Comparison of ENCODE assay signal across 33 cellular contexts in the genomic region with DNA sequence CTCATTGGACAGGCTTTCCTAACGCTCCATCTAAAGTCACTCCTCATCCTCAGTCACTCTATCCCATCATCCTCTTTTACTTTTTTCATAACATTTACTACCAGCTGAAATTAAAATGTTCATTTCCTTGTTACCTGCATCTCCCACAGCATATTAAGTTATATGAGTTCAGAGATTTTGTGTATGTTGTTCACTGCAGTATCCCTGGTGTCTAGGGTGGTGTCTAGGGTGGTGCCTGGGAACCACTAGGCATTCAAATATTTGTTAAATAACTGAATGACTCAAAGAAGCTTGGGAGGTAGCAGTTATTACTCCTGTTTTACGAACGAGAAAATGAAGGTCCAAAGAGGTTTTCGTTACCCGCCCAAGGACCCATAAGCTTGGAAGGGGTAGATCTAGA. TPM values are rescaled to one million over a fixed set of nuclear protein-coding genes. Genes with fewer than 3 reads are reported as not detected.
"Had no signal": no experiment of that assay in that cellular context is flagged by ENCODE, and none has a peak within 500 bp of the region (broad histone marks: within the 10 kb centered on the region; RNA-seq: fewer than 3 reads in every experiment).

No MANE protein-coding gene starts in this region.

- ATAC-seq: effector memory CD8-positive, alpha-beta T cell; esophagus mucosa; gastrocnemius medialis; heart right ventricle; left ventricle myocardium superior had no signal

- H3K27ac Mint-ChIP-seq: dendritic cell treated with granulocyte-macrophage colony-stimulating factor and Interleukin-4, amounts not matched to agents 40 ng/mL and 50 ng/mL, for 4 days; effector memory CD8-positive, alpha-beta T cell; endodermal cell; mesothelial cell of epicardium had no signal

- H3K27me3 Mint-ChIP-seq: dendritic cell treated with granulocyte-macrophage colony-stimulating factor and Interleukin-4, amounts not matched to agents 40 ng/mL and 50 ng/mL, for 4 days; effector memory CD8-positive, alpha-beta T cell had no signal

- DNase-seq: colonic mucosa; cortex of kidney; effector CD8-positive, alpha-beta T cell; effector memory CD8-positive, alpha-beta T cell; endodermal cell; erythroblast; esophagus squamous epithelium; foreskin fibroblast; foreskin melanocyte; gastrocnemius medialis; glutamatergic neuron; head of caudate nucleus; heart right ventricle; hippocampal formation; kidney; kidney glomerular epithelial cell; left lung; left ventricle myocardium superior; lower lobe of right lung; mesenchymal stem cell had no signal

- H3K36me3 ChIP-seq: colonic mucosa, esophagus squamous epithelium, gastrocnemius medialis, heart right ventricle, left lung, lower lobe of right lung had no signal

- H3K27me3 ChIP-seq: colonic mucosa, esophagus squamous epithelium, gastrocnemius medialis, heart right ventricle, left lung had no signal

- H3K4me3 ChIP-seq: colonic mucosa, esophagus squamous epithelium, gastrocnemius medialis, heart right ventricle, left lung, lower lobe of right lung had no signal

- H3K9me3 ChIP-seq: colonic mucosa, esophagus squamous epithelium, gastrocnemius medialis, heart right ventricle, left lung, lower lobe of right lung had no signal

- H3K4me3 Mint-ChIP-seq: dendritic cell treated with granulocyte-macrophage colony-stimulating factor and Interleukin-4, amounts not matched to agents 40 ng/mL and 50 ng/mL, for 4 days; effector memory CD8-positive, alpha-beta T cell; endodermal cell; mesothelial cell of epicardium had no signal

- H3K4me1 ChIP-seq: colonic mucosa, gastrocnemius medialis, lower lobe of right lung had no signal

- H3K27ac ChIP-seq: colonic mucosa, epithelial cell of prostate, esophagus squamous epithelium, gastrocnemius medialis, heart right ventricle, left lung, lower lobe of right lung had no signal

- FAIRE-seq: endometrium, islet of Langerhans, kidney had no signal

- H3K9me3 Mint-ChIP-seq: dendritic cell treated with granulocyte-macrophage colony-stimulating factor and Interleukin-4, amounts not matched to agents 40 ng/mL and 50 ng/mL, for 4 days; effector memory CD8-positive, alpha-beta T cell; endodermal cell; mesothelial cell of epicardium had no signal

RNA-seq across cellular contexts. Expression of gene C3orf49, which starts 1.9 kb away (rescaled TPM):
- total RNA-seq: chondrocyte, colonic mucosa, dermis microvascular lymphatic vessel endothelial cell, endodermal cell, esophagus mucosa, esophagus squamous epithelium, gastrocnemius medialis, glomerular endothelial cell, heart right ventricle, kidney, left lung, left ventricle myocardium superior, lower leg skin, lower lobe of right lung, lung microvascular endothelial cell, mesenteric fat pad, mesothelial cell of epicardium, mucosa of gallbladder had no signal
- polyA plus RNA-seq: heart right ventricle had no signal
